Comparison of ENCODE assay signal across 1 cellular context in the genomic region with DNA sequence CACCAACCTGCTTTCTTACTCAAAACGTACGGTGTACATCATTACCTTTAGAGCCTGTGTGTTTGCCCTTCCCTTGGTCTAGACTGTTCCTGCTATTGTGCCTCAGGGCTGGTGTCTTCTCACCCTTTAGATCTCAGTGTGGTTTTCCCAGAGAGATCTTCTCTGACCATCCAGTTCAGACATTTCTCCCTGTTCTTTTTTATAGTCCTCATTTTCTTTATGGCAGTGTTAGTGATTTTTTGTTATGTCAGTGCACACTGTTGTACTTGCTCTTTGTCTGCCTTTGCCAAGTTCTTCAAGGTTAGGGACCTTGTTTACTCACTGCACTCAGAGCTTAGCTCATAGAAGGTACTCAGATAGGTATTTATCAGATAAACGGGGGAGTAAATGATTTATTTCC.
TF ChIP-seq lines count a peak whose summit lies in the region.

No MANE protein-coding gene starts in this region.

TF ChIP-seq in HepG2, 621 proteins besides CTCF, POLR2A, EP300 and RAD21 (continued from another document and continues in another):
- TF ChIP-seq, protein P1, sequence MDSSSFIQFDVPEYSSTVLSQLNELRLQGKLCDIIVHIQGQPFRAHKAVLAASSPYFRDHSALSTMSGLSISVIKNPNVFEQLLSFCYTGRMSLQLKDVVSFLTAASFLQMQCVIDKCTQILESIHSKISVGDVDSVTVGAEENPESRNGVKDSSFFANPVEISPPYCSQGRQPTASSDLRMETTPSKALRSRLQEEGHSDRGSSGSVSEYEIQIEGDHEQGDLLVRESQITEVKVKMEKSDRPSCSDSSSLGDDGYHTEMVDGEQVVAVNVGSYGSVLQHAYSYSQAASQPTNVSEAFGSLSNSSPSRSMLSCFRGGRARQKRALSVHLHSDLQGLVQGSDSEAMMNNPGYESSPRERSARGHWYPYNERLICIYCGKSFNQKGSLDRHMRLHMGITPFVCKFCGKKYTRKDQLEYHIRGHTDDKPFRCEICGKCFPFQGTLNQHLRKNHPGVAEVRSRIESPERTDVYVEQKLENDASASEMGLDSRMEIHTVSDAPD (CRISPR knock-in tag; IDR thresholded peaks at IDR 0.05): peak; percentile 48; the same call in 1 of the 2 replicates
- TF ChIP-seq POLR2G (IDR thresholded peaks at IDR 0.05; ENCODE audit: low read depth, low read length) (no peak), THYN1 (CRISPR knock-in tag; IDR thresholded peaks at IDR 0.05; ENCODE audit: borderline replicate concordance, low read depth) (no peak), ZNF816 (CRISPR knock-in tag; IDR thresholded peaks at IDR 0.05; ENCODE audit: borderline replicate concordance) (no peak), HOXA9 (CRISPR knock-in tag; IDR thresholded peaks at IDR 0.05; ENCODE audit: borderline replicate concordance) (no peak), SMAD1 (CRISPR knock-in tag; IDR thresholded peaks at IDR 0.05; ENCODE audit: borderline replicate concordance, low read depth) (no peak), ZNF577 (CRISPR knock-in tag; IDR thresholded peaks at IDR 0.05; ENCODE audit: borderline replicate concordance, low read depth) (no peak), HOXA5 (CRISPR knock-in tag; IDR thresholded peaks at IDR 0.05) (no peak), U2AF2 (IDR thresholded peaks at IDR 0.05; ENCODE audit: low read depth, low read length) (no peak), MTA3 (CRISPR knock-in tag; IDR thresholded peaks at IDR 0.05) (no peak), ZMYM2 (CRISPR knock-in tag; IDR thresholded peaks at IDR 0.05) (no peak), TBP (CRISPR knock-in tag; IDR thresholded peaks at IDR 0.05) (no peak), NRL (CRISPR knock-in tag; IDR thresholded peaks at IDR 0.05; ENCODE audit: borderline replicate concordance) (no peak), RORA (CRISPR knock-in tag; IDR thresholded peaks at IDR 0.05) (no peak), NFRKB (IDR thresholded peaks at IDR 0.05) (no peak), ZNF12 (CRISPR knock-in tag; IDR thresholded peaks at IDR 0.05) (peak; percentile 99), TBL1XR1 (IDR thresholded peaks at IDR 0.05; ENCODE audit: borderline replicate concordance, low read length, partially characterized antibody) (no peak), ZNF33A (CRISPR knock-in tag; IDR thresholded peaks at IDR 0.05; ENCODE audit: borderline replicate concordance) (no peak), EZH2 (conservative IDR thresholded peaks at IDR 0.05; ENCODE audit: low read depth, low read length) (no peak), SMARCE1 (IDR thresholded peaks at IDR 0.05; ENCODE audit: borderline replicate concordance) (no peak), DNMT3B (CRISPR knock-in tag; conservative IDR thresholded peaks at IDR 0.05) (no peak), ADNP (CRISPR knock-in tag; IDR thresholded peaks at IDR 0.05) (no peak), ATM (IDR thresholded peaks at IDR 0.05; ENCODE audit: borderline replicate concordance) (no peak), AGO2 (optimal IDR thresholded peaks at IDR 0.05; ENCODE audit: low read depth, low read length) (no peak), ZNF234 (CRISPR knock-in tag; conservative IDR thresholded peaks at IDR 0.05) (no peak), ZSCAN22 (CRISPR knock-in tag; IDR thresholded peaks at IDR 0.05) (no peak), ZNF383 (CRISPR knock-in tag; IDR thresholded peaks at IDR 0.05; ENCODE audit: borderline replicate concordance) (no peak), IKZF4 (CRISPR knock-in tag; IDR thresholded peaks at IDR 0.05; ENCODE audit: borderline replicate concordance, low read depth, not compliant biosample characterization) (no peak), SIX4 (CRISPR knock-in tag; IDR thresholded peaks at IDR 0.05) (peak; percentile 37; the same call in 1 of the 2 replicates), ETV6 (CRISPR knock-in tag; conservative IDR thresholded peaks at IDR 0.05) (no peak), TARDBP (CRISPR knock-in tag; IDR thresholded peaks at IDR 0.05) (peak; percentile 52; the same call in 1 of the 2 replicates), RBM39 (IDR thresholded peaks at IDR 0.05; ENCODE audit: low read depth, low read length, poor library complexity, severe bottlenecking) (no peak), SSRP1 (CRISPR knock-in tag; IDR thresholded peaks at IDR 0.05) (no peak), SIN3A (IDR thresholded peaks at IDR 0.05; ENCODE audit: borderline replicate concordance, low read depth, low read length) (no peak), SMAD3 (CRISPR knock-in tag; IDR thresholded peaks at IDR 0.05) (0 out of 2 replicates have a peak, but pooled peaks have one; percentile 18), BCL6 (CRISPR knock-in tag; IDR thresholded peaks at IDR 0.05) (peak; percentile 90), CBX1 (IDR thresholded peaks at IDR 0.05; ENCODE audit: low read depth) (no peak), RFX1 (IDR thresholded peaks at IDR 0.05) (no peak), GATAD2A (CRISPR knock-in tag; IDR thresholded peaks at IDR 0.05) (peak; percentile 87), ZSCAN20 (CRISPR knock-in tag; IDR thresholded peaks at IDR 0.05; ENCODE audit: borderline replicate concordance) (no peak), KLF13 (CRISPR knock-in tag; IDR thresholded peaks at IDR 0.05) (no peak)
- TF ChIP-seq, protein P2, sequence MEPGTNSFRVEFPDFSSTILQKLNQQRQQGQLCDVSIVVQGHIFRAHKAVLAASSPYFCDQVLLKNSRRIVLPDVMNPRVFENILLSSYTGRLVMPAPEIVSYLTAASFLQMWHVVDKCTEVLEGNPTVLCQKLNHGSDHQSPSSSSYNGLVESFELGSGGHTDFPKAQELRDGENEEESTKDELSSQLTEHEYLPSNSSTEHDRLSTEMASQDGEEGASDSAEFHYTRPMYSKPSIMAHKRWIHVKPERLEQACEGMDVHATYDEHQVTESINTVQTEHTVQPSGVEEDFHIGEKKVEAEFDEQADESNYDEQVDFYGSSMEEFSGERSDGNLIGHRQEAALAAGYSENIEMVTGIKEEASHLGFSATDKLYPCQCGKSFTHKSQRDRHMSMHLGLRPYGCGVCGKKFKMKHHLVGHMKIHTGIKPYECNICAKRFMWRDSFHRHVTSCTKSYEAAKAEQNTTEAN (CRISPR knock-in tag; conservative IDR thresholded peaks at IDR 0.05): no peak
- TF ChIP-seq, protein P3, sequence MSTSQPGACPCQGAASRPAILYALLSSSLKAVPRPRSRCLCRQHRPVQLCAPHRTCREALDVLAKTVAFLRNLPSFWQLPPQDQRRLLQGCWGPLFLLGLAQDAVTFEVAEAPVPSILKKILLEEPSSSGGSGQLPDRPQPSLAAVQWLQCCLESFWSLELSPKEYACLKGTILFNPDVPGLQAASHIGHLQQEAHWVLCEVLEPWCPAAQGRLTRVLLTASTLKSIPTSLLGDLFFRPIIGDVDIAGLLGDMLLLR (CRISPR knock-in tag; IDR thresholded peaks at IDR 0.05): no peak
- TF ChIP-seq, protein P4, sequence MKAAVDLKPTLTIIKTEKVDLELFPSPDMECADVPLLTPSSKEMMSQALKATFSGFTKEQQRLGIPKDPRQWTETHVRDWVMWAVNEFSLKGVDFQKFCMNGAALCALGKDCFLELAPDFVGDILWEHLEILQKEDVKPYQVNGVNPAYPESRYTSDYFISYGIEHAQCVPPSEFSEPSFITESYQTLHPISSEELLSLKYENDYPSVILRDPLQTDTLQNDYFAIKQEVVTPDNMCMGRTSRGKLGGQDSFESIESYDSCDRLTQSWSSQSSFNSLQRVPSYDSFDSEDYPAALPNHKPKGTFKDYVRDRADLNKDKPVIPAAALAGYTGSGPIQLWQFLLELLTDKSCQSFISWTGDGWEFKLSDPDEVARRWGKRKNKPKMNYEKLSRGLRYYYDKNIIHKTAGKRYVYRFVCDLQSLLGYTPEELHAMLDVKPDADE (CRISPR knock-in tag; IDR thresholded peaks at IDR 0.05): no peak
- TF ChIP-seq, protein P5, sequence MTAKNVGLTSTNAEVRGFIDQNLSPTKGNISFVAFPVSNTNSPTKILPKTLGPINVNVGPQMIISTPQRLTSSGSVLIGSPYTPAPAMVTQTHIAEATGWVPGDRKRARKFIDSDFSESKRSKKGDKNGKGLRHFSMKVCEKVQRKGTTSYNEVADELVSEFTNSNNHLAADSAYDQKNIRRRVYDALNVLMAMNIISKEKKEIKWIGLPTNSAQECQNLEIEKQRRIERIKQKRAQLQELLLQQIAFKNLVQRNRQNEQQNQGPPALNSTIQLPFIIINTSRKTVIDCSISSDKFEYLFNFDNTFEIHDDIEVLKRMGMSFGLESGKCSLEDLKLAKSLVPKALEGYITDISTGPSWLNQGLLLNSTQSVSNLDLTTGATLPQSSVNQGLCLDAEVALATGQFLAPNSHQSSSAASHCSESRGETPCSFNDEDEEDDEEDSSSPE (CRISPR knock-in tag; IDR thresholded peaks at IDR 0.05): no peak
- TF ChIP-seq, protein P6, sequence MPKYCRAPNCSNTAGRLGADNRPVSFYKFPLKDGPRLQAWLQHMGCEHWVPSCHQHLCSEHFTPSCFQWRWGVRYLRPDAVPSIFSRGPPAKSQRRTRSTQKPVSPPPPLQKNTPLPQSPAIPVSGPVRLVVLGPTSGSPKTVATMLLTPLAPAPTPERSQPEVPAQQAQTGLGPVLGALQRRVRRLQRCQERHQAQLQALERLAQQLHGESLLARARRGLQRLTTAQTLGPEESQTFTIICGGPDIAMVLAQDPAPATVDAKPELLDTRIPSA (CRISPR knock-in tag; IDR thresholded peaks at IDR 0.05; ENCODE audit: borderline replicate concordance): no peak
- TF ChIP-seq, protein P7, sequence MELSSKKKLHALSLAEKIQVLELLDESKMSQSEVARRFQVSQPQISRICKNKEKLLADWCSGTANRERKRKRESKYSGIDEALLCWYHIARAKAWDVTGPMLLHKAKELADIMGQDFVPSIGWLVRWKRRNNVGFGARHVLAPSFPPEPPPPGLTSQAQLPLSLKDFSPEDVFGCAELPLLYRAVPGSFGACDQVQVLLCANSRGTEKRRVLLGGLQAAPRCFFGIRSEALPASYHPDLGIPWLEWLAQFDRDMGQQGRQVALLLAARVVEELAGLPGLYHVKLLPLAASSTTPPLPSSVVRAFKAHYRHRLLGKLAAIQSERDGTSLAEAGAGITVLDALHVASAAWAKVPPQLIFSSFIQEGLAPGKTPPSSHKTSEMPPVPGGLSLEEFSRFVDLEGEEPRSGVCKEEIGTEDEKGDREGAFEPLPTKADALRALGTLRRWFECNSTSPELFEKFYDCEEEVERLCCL (CRISPR knock-in tag; IDR thresholded peaks at IDR 0.05; ENCODE audit: borderline replicate concordance): no peak
- TF ChIP-seq, protein P8, sequence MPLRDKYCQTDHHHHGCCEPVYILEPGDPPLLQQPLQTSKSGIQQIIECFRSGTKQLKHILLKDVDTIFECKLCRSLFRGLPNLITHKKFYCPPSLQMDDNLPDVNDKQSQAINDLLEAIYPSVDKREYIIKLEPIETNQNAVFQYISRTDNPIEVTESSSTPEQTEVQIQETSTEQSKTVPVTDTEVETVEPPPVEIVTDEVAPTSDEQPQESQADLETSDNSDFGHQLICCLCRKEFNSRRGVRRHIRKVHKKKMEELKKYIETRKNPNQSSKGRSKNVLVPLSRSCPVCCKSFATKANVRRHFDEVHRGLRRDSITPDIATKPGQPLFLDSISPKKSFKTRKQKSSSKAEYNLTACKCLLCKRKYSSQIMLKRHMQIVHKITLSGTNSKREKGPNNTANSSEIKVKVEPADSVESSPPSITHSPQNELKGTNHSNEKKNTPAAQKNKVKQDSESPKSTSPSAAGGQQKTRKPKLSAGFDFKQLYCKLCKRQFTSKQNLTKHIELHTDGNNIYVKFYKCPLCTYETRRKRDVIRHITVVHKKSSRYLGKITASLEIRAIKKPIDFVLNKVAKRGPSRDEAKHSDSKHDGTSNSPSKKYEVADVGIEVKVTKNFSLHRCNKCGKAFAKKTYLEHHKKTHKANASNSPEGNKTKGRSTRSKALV (CRISPR knock-in tag; IDR thresholded peaks at IDR 0.05): peak; percentile 45; the same call in 1 of the 2 replicates
- TF ChIP-seq, protein P9, sequence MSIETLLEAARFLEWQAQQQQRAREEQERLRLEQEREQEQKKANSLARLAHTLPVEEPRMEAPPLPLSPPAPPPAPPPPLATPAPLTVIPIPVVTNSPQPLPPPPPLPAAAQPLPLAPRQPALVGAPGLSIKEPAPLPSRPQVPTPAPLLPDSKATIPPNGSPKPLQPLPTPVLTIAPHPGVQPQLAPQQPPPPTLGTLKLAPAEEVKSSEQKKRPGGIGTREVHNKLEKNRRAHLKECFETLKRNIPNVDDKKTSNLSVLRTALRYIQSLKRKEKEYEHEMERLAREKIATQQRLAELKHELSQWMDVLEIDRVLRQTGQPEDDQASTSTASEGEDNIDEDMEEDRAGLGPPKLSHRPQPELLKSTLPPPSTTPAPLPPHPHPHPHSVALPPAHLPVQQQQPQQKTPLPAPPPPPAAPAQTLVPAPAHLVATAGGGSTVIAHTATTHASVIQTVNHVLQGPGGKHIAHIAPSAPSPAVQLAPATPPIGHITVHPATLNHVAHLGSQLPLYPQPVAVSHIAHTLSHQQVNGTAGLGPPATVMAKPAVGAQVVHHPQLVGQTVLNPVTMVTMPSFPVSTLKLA (IDR thresholded peaks at IDR 0.05): no peak
- TF ChIP-seq, protein P10, sequence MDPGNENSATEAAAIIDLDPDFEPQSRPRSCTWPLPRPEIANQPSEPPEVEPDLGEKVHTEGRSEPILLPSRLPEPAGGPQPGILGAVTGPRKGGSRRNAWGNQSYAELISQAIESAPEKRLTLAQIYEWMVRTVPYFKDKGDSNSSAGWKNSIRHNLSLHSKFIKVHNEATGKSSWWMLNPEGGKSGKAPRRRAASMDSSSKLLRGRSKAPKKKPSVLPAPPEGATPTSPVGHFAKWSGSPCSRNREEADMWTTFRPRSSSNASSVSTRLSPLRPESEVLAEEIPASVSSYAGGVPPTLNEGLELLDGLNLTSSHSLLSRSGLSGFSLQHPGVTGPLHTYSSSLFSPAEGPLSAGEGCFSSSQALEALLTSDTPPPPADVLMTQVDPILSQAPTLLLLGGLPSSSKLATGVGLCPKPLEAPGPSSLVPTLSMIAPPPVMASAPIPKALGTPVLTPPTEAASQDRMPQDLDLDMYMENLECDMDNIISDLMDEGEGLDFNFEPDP (CRISPR knock-in tag; conservative IDR thresholded peaks at IDR 0.05): 0 out of 2 replicates have a peak, but pooled peaks have one; percentile 72
- TF ChIP-seq, protein P11, sequence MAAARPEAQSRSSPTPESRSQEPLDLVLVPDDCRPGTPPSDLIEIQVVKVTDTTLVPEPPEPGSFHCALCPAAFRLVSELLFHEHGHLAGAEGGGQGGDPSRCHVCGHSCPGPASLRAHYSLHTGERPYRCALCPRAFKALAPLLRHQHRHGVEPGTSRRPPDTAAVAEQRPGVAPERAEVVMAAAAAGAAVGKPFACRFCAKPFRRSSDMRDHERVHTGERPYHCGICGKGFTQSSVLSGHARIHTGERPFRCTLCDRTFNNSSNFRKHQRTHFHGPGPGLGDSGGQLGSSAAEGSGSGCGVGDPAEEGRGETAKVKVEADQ (CRISPR knock-in tag; IDR thresholded peaks at IDR 0.05; ENCODE audit: borderline replicate concordance): no peak
- TF ChIP-seq, protein P12, sequence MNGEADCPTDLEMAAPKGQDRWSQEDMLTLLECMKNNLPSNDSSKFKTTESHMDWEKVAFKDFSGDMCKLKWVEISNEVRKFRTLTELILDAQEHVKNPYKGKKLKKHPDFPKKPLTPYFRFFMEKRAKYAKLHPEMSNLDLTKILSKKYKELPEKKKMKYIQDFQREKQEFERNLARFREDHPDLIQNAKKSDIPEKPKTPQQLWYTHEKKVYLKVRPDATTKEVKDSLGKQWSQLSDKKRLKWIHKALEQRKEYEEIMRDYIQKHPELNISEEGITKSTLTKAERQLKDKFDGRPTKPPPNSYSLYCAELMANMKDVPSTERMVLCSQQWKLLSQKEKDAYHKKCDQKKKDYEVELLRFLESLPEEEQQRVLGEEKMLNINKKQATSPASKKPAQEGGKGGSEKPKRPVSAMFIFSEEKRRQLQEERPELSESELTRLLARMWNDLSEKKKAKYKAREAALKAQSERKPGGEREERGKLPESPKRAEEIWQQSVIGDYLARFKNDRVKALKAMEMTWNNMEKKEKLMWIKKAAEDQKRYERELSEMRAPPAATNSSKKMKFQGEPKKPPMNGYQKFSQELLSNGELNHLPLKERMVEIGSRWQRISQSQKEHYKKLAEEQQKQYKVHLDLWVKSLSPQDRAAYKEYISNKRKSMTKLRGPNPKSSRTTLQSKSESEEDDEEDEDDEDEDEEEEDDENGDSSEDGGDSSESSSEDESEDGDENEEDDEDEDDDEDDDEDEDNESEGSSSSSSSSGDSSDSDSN (CRISPR knock-in tag; IDR thresholded peaks at IDR 0.05): no peak
